Comparison of ENCODE assay signal across 8 cellular contexts in the genomic region with DNA sequence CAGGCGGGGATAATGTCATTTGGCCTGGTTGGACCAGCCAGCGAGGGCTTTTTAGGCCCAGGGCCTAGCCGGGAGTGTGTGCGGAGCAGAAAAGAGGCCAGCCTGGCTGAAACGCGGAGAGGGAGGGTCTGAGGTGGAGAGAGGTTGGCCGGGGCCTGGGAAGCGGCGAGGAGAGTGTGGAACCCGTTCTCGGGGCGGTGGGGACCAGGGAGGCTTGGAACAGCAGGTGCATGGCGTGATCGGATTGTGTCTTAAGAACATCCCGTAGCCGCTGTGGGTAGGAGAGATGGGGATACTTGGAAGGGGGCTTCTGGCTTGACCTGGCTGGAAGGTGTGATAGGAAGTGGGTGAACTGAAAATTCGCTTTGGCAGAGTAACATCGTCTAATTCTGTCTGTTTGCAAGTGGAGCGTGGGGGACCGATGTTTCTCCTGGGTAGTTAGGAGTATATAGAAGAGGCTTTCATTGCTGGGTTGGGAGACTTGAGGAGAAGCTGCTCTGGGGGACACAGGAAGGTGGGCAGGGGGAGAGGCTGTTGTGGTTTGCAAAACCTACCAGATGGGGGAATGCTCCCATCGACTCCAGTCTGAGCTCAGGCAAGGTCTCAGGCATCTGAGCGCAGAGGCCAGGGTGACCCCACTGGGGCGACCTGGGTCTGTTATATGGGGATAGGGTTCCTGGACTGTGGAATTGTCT. TPM values are rescaled to one million over a fixed set of nuclear protein-coding genes. Genes with fewer than 3 reads are reported as not detected.
DNase-seq lines count a peak whose midpoint lies in the region; ATAC-seq and TF ChIP-seq lines count a peak whose summit lies in the region.

No MANE protein-coding gene starts in this region.

- peaks cover 36% of the 10 kb centered on the region for H3K27me3 Mint-ChIP-seq in activated naive CD4-positive, alpha-beta T cell treated with anti-CD3 and anti-CD28 coated beads, Interleukin-2, amount 10 ng/mL, durations not matched to agents 7 days and 5 days
- no peaks in the 10 kb centered on the region for H3K27me3 Mint-ChIP-seq in activated B cell treated with CpG ODN at 0.5 μM for 24 hours
- H3K27me3 Mint-ChIP-seq in stimulated activated naive B cell treated with anti-CD40 and anti-IgM and Interleukin-4, amounts not matched to agents 10 μg/mL and 1 μg/mL and 100 μg/mL, for 72 hours = no peaks in the 10 kb centered on the region

- peak overlapping the region; percentile 88 for H3K27ac Mint-ChIP-seq in activated naive CD4-positive, alpha-beta T cell treated with anti-CD3 and anti-CD28 coated beads, Interleukin-2, amount 10 ng/mL, durations not matched to agents 7 days and 5 days
- peak overlapping the region; percentile 79 for H3K27ac Mint-ChIP-seq in activated B cell treated with CpG ODN at 0.5 μM for 24 hours
- peak overlapping the region; percentile 99 for H3K27ac Mint-ChIP-seq in stimulated activated naive B cell treated with anti-CD40 and anti-IgM and Interleukin-4, amounts not matched to agents 10 μg/mL and 1 μg/mL and 100 μg/mL, for 72 hours

- peaks cover 18% of the 10 kb centered on the region for H3K36me3 Mint-ChIP-seq in activated naive CD4-positive, alpha-beta T cell treated with anti-CD3 and anti-CD28 coated beads, Interleukin-2, amount 10 ng/mL, durations not matched to agents 7 days and 5 days
- peaks cover 35% of the 10 kb centered on the region for H3K36me3 Mint-ChIP-seq in activated B cell treated with CpG ODN at 0.5 μM for 24 hours (ENCODE audit: low read depth)
- H3K36me3 Mint-ChIP-seq in stimulated activated naive B cell treated with anti-CD40 and anti-IgM and Interleukin-4, amounts not matched to agents 10 μg/mL and 1 μg/mL and 100 μg/mL, for 72 hours = peaks cover 26 to 34% of the 10 kb centered on the region in 2 donors

- H3K4me3 ChIP-seq in iPS-18a (ENCODE audit: low read length) = peak overlapping the region; percentile 85

- no peaks in the 10 kb centered on the region for H3K9me3 Mint-ChIP-seq in activated naive CD4-positive, alpha-beta T cell treated with anti-CD3 and anti-CD28 coated beads, Interleukin-2, amount 10 ng/mL, durations not matched to agents 7 days and 5 days
- H3K9me3 Mint-ChIP-seq in activated B cell treated with CpG ODN at 0.5 μM for 24 hours = no peaks in the 10 kb centered on the region
- no peaks in the 10 kb centered on the region for H3K9me3 Mint-ChIP-seq in stimulated activated naive B cell treated with anti-CD40 and anti-IgM and Interleukin-4, amounts not matched to agents 10 μg/mL and 1 μg/mL and 100 μg/mL, for 72 hours

- TF ChIP-seq CTCF in activated B cell treated with CpG ODN at 0.5 μM for 24 hours (IDR thresholded peaks at IDR 0.05) (no peak), GM10248 (IDR thresholded peaks at IDR 0.05; ENCODE audit: control extremely low read depth, extremely low read depth, low read depth, missing control alignments) (no peak)

- CTCF ChIA-PET in activated naive CD4-positive, alpha-beta T cell treated with anti-CD3 and anti-CD28 coated beads, Interleukin-2, amount 10 ng/mL, durations not matched to agents 7 days and 5 days (lab: Charles Lee) = interaction anchor here (0.9 kb wide), 1 partner anchor 15 kb away, joined by 3 read pairs; no protein-coding TSS in a partner anchor
- CTCF ChIA-PET in activated B cell treated with CpG ODN at 0.5 μM for 24 hours (lab: Charles Lee) (interaction anchor here (1.0 to 1.8 kb wide), 3 partner anchors 15 to 51 kb away, joined by 4 to 7 read pairs (median 5); no protein-coding TSS in a partner anchor), GM10248 (lab: Yijun Ruan, JAX) (interaction anchor here (1.0 to 1.1 kb wide), 3 partner anchors 33 to 52 kb away, joined by 3 to 4 read pairs (median 3); no protein-coding TSS in a partner anchor)

- H3K9me3 ChIP-seq in iPS-18a (ENCODE audit: control insufficient read depth, low read depth, low read length) = no peaks in the 10 kb centered on the region

- H3K27me3 ChIP-seq in iPS-18a (ENCODE audit: control insufficient read depth, insufficient read depth, low read length) = no peaks in the 10 kb centered on the region

- H3K36me3 ChIP-seq in iPS-18a (ENCODE audit: control insufficient read depth, low read depth, low read length) = peaks cover 3% of the 10 kb centered on the region

- ATAC-seq in activated B cell treated with CpG ODN at 0.5 μM for 24 hours (ENCODE audit: low read depth) = no peak
- ATAC-seq in stimulated activated naive B cell treated with anti-CD40 and anti-IgM and Interleukin-4, amounts not matched to agents 10 μg/mL and 1 μg/mL and 100 μg/mL, for 72 hours (replicated peaks) = no peak
- no peak for ATAC-seq in GM21723 (IDR thresholded peaks at IDR 0.05; ENCODE audit: unreplicated experiment)

- peak overlapping the region; percentile 81 for H3K4me3 Mint-ChIP-seq in activated naive CD4-positive, alpha-beta T cell treated with anti-CD3 and anti-CD28 coated beads, Interleukin-2, amount 10 ng/mL, durations not matched to agents 7 days and 5 days
- H3K4me3 Mint-ChIP-seq in activated B cell treated with CpG ODN at 0.5 μM for 24 hours = peak overlapping the region; percentile 96
- H3K4me3 Mint-ChIP-seq in stimulated activated naive B cell treated with anti-CD40 and anti-IgM and Interleukin-4, amounts not matched to agents 10 μg/mL and 1 μg/mL and 100 μg/mL, for 72 hours = peak overlapping the region; percentile 90 to 99

- peaks cover 5% of the 10 kb centered on the region for H3K4me1 ChIP-seq in iPS-18a (ENCODE audit: control insufficient read depth, low read depth, low read length)

- DNase-seq in activated naive CD4-positive, alpha-beta T cell treated with anti-CD3 and anti-CD28 coated beads, Interleukin-2, amount 10 ng/mL, durations not matched to agents 7 days and 5 days = no peak
- no peak for DNase-seq in activated naive CD4-positive, alpha-beta T cell treated with Interleukin-2 at 50 U/mL for 16 hours
- DNase-seq in activated B cell treated with CpG ODN at 0.5 μM for 24 hours = no peak
- DNase-seq in stimulated activated naive B cell treated with anti-CD40 and anti-IgM and Interleukin-4, amounts not matched to agents 10 μg/mL and 1 μg/mL and 100 μg/mL, for 72 hours = no peak
- DNase-seq in NCI-H226 = no peak
- DNase-seq in GM10248 (ENCODE audit: extremely low spot score) = no peak

- H3K9ac ChIP-seq in iPS-18a (ENCODE audit: low read length) = peak overlapping the region; percentile 56

- peaks cover 46% of the 10 kb centered on the region for H3K4me1 Mint-ChIP-seq in activated naive CD4-positive, alpha-beta T cell treated with anti-CD3 and anti-CD28 coated beads, Interleukin-2, amount 10 ng/mL, durations not matched to agents 7 days and 5 days
- H3K4me1 Mint-ChIP-seq in activated B cell treated with CpG ODN at 0.5 μM for 24 hours = peaks cover 61% of the 10 kb centered on the region
- peaks cover 37 to 76% of the 10 kb centered on the region in 2 donors for H3K4me1 Mint-ChIP-seq in stimulated activated naive B cell treated with anti-CD40 and anti-IgM and Interleukin-4, amounts not matched to agents 10 μg/mL and 1 μg/mL and 100 μg/mL, for 72 hours

- H3K27ac ChIP-seq in iPS-18a (ENCODE audit: low read length) = no peak overlapping the region

- POLR2A ChIA-PET in activated B cell treated with CpG ODN at 0.5 μM for 24 hours (lab: Charles Lee) = interaction anchor here (0.5 to 8.8 kb wide), 17 partner anchors 14 to 411 kb away, joined by 3 to 205 read pairs (median 5); partner anchors contain the start of genes NDUFA7, RPS28 and TIMM44
- POLR2A ChIA-PET in GM10248 (lab: Yijun Ruan, JAX) = interaction anchor here (0.6 to 0.9 kb wide), 2 partner anchors 13 to 24 kb away, joined by 3 to 6 read pairs; no protein-coding TSS in a partner anchor

- intact Hi-C loops in activated B cell treated with CpG ODN at 0.5 μM for 24 hours (cut with micrococcal nuclease) = loop anchor here (1.0 to 5.0 kb wide), 5 partner anchors 15 to 307 kb away; partner anchors contain the start of genes MAP2K7 and TIMM44

RNA-seq across cellular contexts. Expression of gene CERS4, which starts 0.9 kb away (rescaled TPM):
- total RNA-seq in activated B cell treated with CpG ODN at 0.5 μM for 24 hours = 112 and 114 TPM in 2 replicates
